Comparison of ENCODE assay signal across 9 cellular contexts in genomic region chr2:149365826-149366583, GRCh38. TPM values are rescaled to one million over a fixed set of nuclear protein-coding genes. Genes with fewer than 3 reads are reported as not detected.
DNase-seq lines count a peak whose midpoint lies in the region; TF ChIP-seq lines count a peak whose summit lies in the region.
"Had no signal": no experiment of that assay in that cellular context is flagged by ENCODE, and none has a peak within 500 bp of the region (broad histone marks: within the 10 kb centered on the region; RNA-seq: fewer than 3 reads in every experiment).

No MANE protein-coding gene starts in this region.

- no peak for TF ChIP-seq CTCF in fibroblast of villous mesenchyme (IDR thresholded peaks at IDR 0.05; ENCODE audit: insufficient read depth, low read depth, low read length)
- TF ChIP-seq CTCF in tibial artery (IDR thresholded peaks at IDR 0.05) = no peak

- H3K9me3 ChIP-seq in tibial artery = no peaks in the 10 kb centered on the region

- no peaks in the 10 kb centered on the region for H3K4me1 ChIP-seq in tibial artery

- intact Hi-C loops in tibial artery (cut with DNase I; ENCODE audit: low total_unique reads) = no loop called here

- no peak for TF ChIP-seq RAD21 in Ishikawa (IDR thresholded peaks at IDR 0.05; ENCODE audit: low read depth)

- no peak; the same call in 1 of the 2 replicates for TF ChIP-seq EP300 in Ishikawa (IDR thresholded peaks at IDR 0.05; ENCODE audit: borderline replicate concordance)

- H3K4me3 ChIP-seq in fibroblast of villous mesenchyme (ENCODE audit: low read depth, low read length) (no peak overlapping the region), skeletal muscle cell (ENCODE audit: low read depth, low read length) (no peak overlapping the region), tibial artery (no peak overlapping the region)

- H3K27me3 ChIP-seq in tibial artery = no peaks in the 10 kb centered on the region

- peak; percentile 95 for DNase-seq in NCI-H748 (lab: John Stamatoyannopoulos, UW; ENCODE audit: unreplicated experiment)
- peak; percentile 63 for DNase-seq in fibroblast of villous mesenchyme (ENCODE audit: low read depth)
- peak; percentile 17 for DNase-seq in skeletal muscle cell (ENCODE audit: low read depth)
- DNase-seq in activated T-cell treated with anti-CD3 and anti-CD28 coated beads, Interleukin-2, amount 50 U/mL, for 48 hours = no peak
- DNase-seq in tibial artery = no peak
- no peak for DNase-seq in NCI-H1436 (lab: John Stamatoyannopoulos, UW)
- DNase-seq: NCI-H2227 treated with DMSO at 0.1 percent for 48 hours; stimulated activated CD4-positive, alpha-beta T cell treated with anti-CD3 and anti-CD28 coated beads, Interleukin-1b, Interleukin-23, amount 100 ng/mL, for 48 hours had no signal

- no peak overlapping the region for H3K27ac ChIP-seq in tibial artery

- no peaks in the 10 kb centered on the region for H3K36me3 ChIP-seq in tibial artery

TF ChIP-seq in Ishikawa, 13 proteins besides CTCF, POLR2A, EP300 and RAD21:
- TF ChIP-seq NFIC (IDR thresholded peaks at IDR 0.05) (peak; percentile 67), TCF12 (IDR thresholded peaks at IDR 0.05; ENCODE audit: low read depth) (no peak)

RNA-seq across cellular contexts. Expression of gene LYPD6, which starts 35.6 kb away (rescaled TPM):
- 4.3 and 5.2 TPM in 2 replicates for total RNA-seq in fibroblast of villous mesenchyme

Comparison
In these comparisons a context has a peak if more than half of its experiments do, and no peak if none do; other contexts are left out.
1. DNase-seq: peak in NCI-H748 (single experiment), fibroblast of villous mesenchyme (single experiment) and skeletal muscle cell (single experiment); none in activated T-cell treated with anti-CD3 and anti-CD28 coated beads, Interleukin-2, amount 50 U/mL, for 48 hours (0 of 2), tibial artery (0 of 2) and NCI-H1436 (single experiment).